Comparison of ENCODE assay signal across 28 cellular contexts in genomic region chr14:89906000-89906399, GRCh38.
"Had no signal": no experiment of that assay in that cellular context is flagged by ENCODE, and none has a peak within 500 bp of the region (broad histone marks: within the 10 kb centered on the region; RNA-seq: fewer than 3 reads in every experiment).

No MANE protein-coding gene starts in this region.

- H3K27ac ChIP-seq: stomach, suprapubic skin, testis, thoracic aorta, thyroid gland, tibial artery, tibial nerve, transverse colon, upper lobe of left lung, upper lobe of right lung, uterus, vagina had no signal

- H3K36me3 Mint-ChIP-seq: stimulated activated effector memory CD8-positive, alpha-beta T cell treated with anti-CD3 and anti-CD28 coated beads, Interleukin-12 subunit alpha, Interleukin-12 subunit beta, amount 100 ng/mL, for 72 hours; type B pancreatic cell had no signal

- ATAC-seq: stimulated activated effector memory CD8-positive, alpha-beta T cell treated with anti-CD3 and anti-CD28 coated beads, Interleukin-12 subunit alpha, Interleukin-12 subunit beta, amount 100 ng/mL, for 72 hours; stimulated activated memory B cell treated with anti-CD40 and anti-IgM and Interleukin-4, amounts not matched to agents 10 μg/mL and 1 μg/mL and 100 μg/mL, for 72 hours; stimulated activated naive B cell treated with anti-CD40 and anti-IgM and Interleukin-4, amounts not matched to agents 10 μg/mL and 1 μg/mL and 100 μg/mL, for 72 hours; stimulated activated naive CD8-positive, alpha-beta T cell treated with anti-CD3 and anti-CD28 coated beads, Interleukin-15, amount 100 ng/mL, for 72 hours; stimulated activated naive CD8-positive, alpha-beta T cell treated with anti-CD3 and anti-CD28 coated beads, Interleukin-15, Interleukin-2, amounts not matched to agents 100 U/mL and 50 U/mL, for 24 hours; upper lobe of right lung had no signal

- DNase-seq: stimulated activated CD4-positive, alpha-beta T cell treated with anti-CD3 and anti-CD28 coated beads, Interleukin-2, amount 100 ng/mL, for 48 hours; stimulated activated CD4-positive, alpha-beta T cell treated with anti-CD3 and anti-CD28 coated beads, Interleukin-4, amount 100 ng/mL, for 1 hour; stimulated activated CD4-positive, alpha-beta T cell treated with anti-CD3 and anti-CD28 coated beads, Interleukin-4, amount 100 ng/mL, for 24 hours; stimulated activated CD4-positive, alpha-beta T cell treated with anti-CD3 and anti-CD28 coated beads, Interleukin-4, amount 100 ng/mL, for 4 hours; stimulated activated CD8-positive, alpha-beta memory T cell treated with anti-CD3 and anti-CD28 coated beads, Interleukin-4, amount 100 ng/mL, for 48 hours; stimulated activated naive B cell treated with anti-CD40 and anti-IgM and Interleukin-4, amounts not matched to agents 10 μg/mL and 1 μg/mL and 100 μg/mL, for 72 hours; stimulated activated naive CD4-positive, alpha-beta T cell; stimulated activated naive CD8-positive, alpha-beta T cell treated with anti-CD3 and anti-CD28 coated beads, Interleukin-15, amount 100 ng/mL, for 72 hours; stimulated activated naive CD8-positive, alpha-beta T cell treated with anti-CD3 and anti-CD28 coated beads, Interleukin-15, Interleukin-2, amounts not matched to agents 100 U/mL and 50 U/mL, for 24 hours; stomach; substantia nigra; testis; thyroid gland; tibial artery; transverse colon; trophoblast cell; upper lobe of left lung; upper lobe of right lung; uterus had no signal

- H3K9me3 ChIP-seq: stomach, suprapubic skin, testis, thoracic aorta, thyroid gland, tibial artery, tibial nerve, transverse colon, upper lobe of left lung, upper lobe of right lung, uterus, vagina had no signal

- H3K4me3 ChIP-seq: stomach, suprapubic skin, testis, thoracic aorta, thyroid gland, tibial artery, tibial nerve, transverse colon, upper lobe of left lung, upper lobe of right lung, uterus, vagina had no signal

- H3K4me1 Mint-ChIP-seq: stimulated activated memory B cell treated with anti-CD40 and anti-IgM and Interleukin-4, amounts not matched to agents 10 μg/mL and 1 μg/mL and 100 μg/mL, for 72 hours had no signal

- H3K9me3 Mint-ChIP-seq: stimulated activated effector memory CD8-positive, alpha-beta T cell treated with anti-CD3 and anti-CD28 coated beads, Interleukin-12 subunit alpha, Interleukin-12 subunit beta, amount 100 ng/mL, for 72 hours; stimulated activated memory B cell treated with anti-CD40 and anti-IgM and Interleukin-4, amounts not matched to agents 10 μg/mL and 1 μg/mL and 100 μg/mL, for 72 hours; stimulated activated naive B cell treated with anti-CD40 and anti-IgM and Interleukin-4, amounts not matched to agents 10 μg/mL and 1 μg/mL and 100 μg/mL, for 72 hours; stimulated activated naive CD8-positive, alpha-beta T cell treated with anti-CD3 and anti-CD28 coated beads, Interleukin-15, amount 100 ng/mL, for 72 hours; stimulated activated naive CD8-positive, alpha-beta T cell treated with anti-CD3 and anti-CD28 coated beads, Interleukin-15, Interleukin-2, amounts not matched to agents 100 ng/mL and 50 ng/mL, for 24 hours; type B pancreatic cell had no signal

- H3K36me3 ChIP-seq: stomach, suprapubic skin, thoracic aorta, thyroid gland, tibial artery, tibial nerve, transverse colon, upper lobe of left lung, upper lobe of right lung, uterus, vagina had no signal

- H3K27me3 ChIP-seq: stomach, suprapubic skin, testis, thyroid gland, tibial artery, tibial nerve, transverse colon, upper lobe of left lung, upper lobe of right lung, uterus, vagina had no signal

- FAIRE-seq: urothelium cell line had no signal

- H3K27ac Mint-ChIP-seq: stimulated activated effector memory CD8-positive, alpha-beta T cell treated with anti-CD3 and anti-CD28 coated beads, Interleukin-12 subunit alpha, Interleukin-12 subunit beta, amount 100 ng/mL, for 72 hours; stimulated activated memory B cell treated with anti-CD40 and anti-IgM and Interleukin-4, amounts not matched to agents 10 μg/mL and 1 μg/mL and 100 μg/mL, for 72 hours; stimulated activated naive B cell treated with anti-CD40 and anti-IgM and Interleukin-4, amounts not matched to agents 10 μg/mL and 1 μg/mL and 100 μg/mL, for 72 hours; stimulated activated naive CD8-positive, alpha-beta T cell treated with anti-CD3 and anti-CD28 coated beads, Interleukin-15, amount 100 ng/mL, for 72 hours; stimulated activated naive CD8-positive, alpha-beta T cell treated with anti-CD3 and anti-CD28 coated beads, Interleukin-15, Interleukin-2, amounts not matched to agents 100 ng/mL and 50 ng/mL, for 24 hours; type B pancreatic cell had no signal

- H3K4me1 ChIP-seq: testis, thyroid gland, upper lobe of right lung, vagina had no signal

- H3K27me3 Mint-ChIP-seq: stimulated activated memory B cell treated with anti-CD40 and anti-IgM and Interleukin-4, amounts not matched to agents 10 μg/mL and 1 μg/mL and 100 μg/mL, for 72 hours; stimulated activated naive B cell treated with anti-CD40 and anti-IgM and Interleukin-4, amounts not matched to agents 10 μg/mL and 1 μg/mL and 100 μg/mL, for 72 hours; stimulated activated naive CD8-positive, alpha-beta T cell treated with anti-CD3 and anti-CD28 coated beads, Interleukin-15, amount 100 ng/mL, for 72 hours; stimulated activated naive CD8-positive, alpha-beta T cell treated with anti-CD3 and anti-CD28 coated beads, Interleukin-15, Interleukin-2, amounts not matched to agents 100 ng/mL and 50 ng/mL, for 24 hours; type B pancreatic cell had no signal

- H3K4me3 Mint-ChIP-seq: stimulated activated effector memory CD8-positive, alpha-beta T cell treated with anti-CD3 and anti-CD28 coated beads, Interleukin-12 subunit alpha, Interleukin-12 subunit beta, amount 100 ng/mL, for 72 hours; stimulated activated memory B cell treated with anti-CD40 and anti-IgM and Interleukin-4, amounts not matched to agents 10 μg/mL and 1 μg/mL and 100 μg/mL, for 72 hours; stimulated activated naive B cell treated with anti-CD40 and anti-IgM and Interleukin-4, amounts not matched to agents 10 μg/mL and 1 μg/mL and 100 μg/mL, for 72 hours; stimulated activated naive CD8-positive, alpha-beta T cell treated with anti-CD3 and anti-CD28 coated beads, Interleukin-15, amount 100 ng/mL, for 72 hours; stimulated activated naive CD8-positive, alpha-beta T cell treated with anti-CD3 and anti-CD28 coated beads, Interleukin-15, Interleukin-2, amounts not matched to agents 100 ng/mL and 50 ng/mL, for 24 hours; type B pancreatic cell had no signal
